Comparison of ENCODE assay signal across 16 cellular contexts in genomic region chr3:188174309-188175044, GRCh38. TPM values are rescaled to one million over a fixed set of nuclear protein-coding genes. Genes with fewer than 3 reads are reported as not detected.
DNase-seq lines count a peak whose midpoint lies in the region; ATAC-seq and TF ChIP-seq lines count a peak whose summit lies in the region.
"Had no signal": no experiment of that assay in that cellular context is flagged by ENCODE, and none has a peak within 500 bp of the region (broad histone marks: within the 10 kb centered on the region; RNA-seq: fewer than 3 reads in every experiment).

No MANE protein-coding gene starts in this region.

- H2AFZ ChIP-seq in PC-9: no peak overlapping the region

- H4K20me1 ChIP-seq in BLaER1 (peaks cover 23% of the 10 kb centered on the region), PC-9 (ENCODE audit: insufficient read depth) (peaks cover 4% of the 10 kb centered on the region; the same call in 1 of the 2 replicates)

- CTCF ChIA-PET in PC-9 (lab: Charles Lee): no interaction called here

- H3K79me2 ChIP-seq in PC-9 (ENCODE audit: low read depth): peaks cover 61% of the 10 kb centered on the region

- H3K9ac ChIP-seq in BLaER1: peak overlapping the region; percentile 8; the same call in 1 of the 2 replicates

- ATAC-seq in memory B cell (ENCODE audit: low read depth) (peak; percentile 39), GM19351 (IDR thresholded peaks at IDR 0.05; ENCODE audit: unreplicated experiment) (no peak), HG02852 (IDR thresholded peaks at IDR 0.05; ENCODE audit: unreplicated experiment) (no peak)
- ATAC-seq: psoas muscle; stimulated activated memory B cell treated with anti-CD40 and anti-IgM and Interleukin-4, amounts not matched to agents 10 μg/mL and 1 μg/mL and 100 μg/mL, for 72 hours had no signal

- H3K36me3 ChIP-seq in BLaER1 (0 out of 2 replicates have a peak, but pooled peaks cover 8% of the 10 kb centered on the region), PC-9 (ENCODE audit: low read depth) (peaks cover 10% of the 10 kb centered on the region; the same call in 1 of the 2 replicates)

- H3K9me2 ChIP-seq in PC-9 (ENCODE audit: insufficient read depth): no peaks in the 10 kb centered on the region

- POLR2A ChIA-PET in PC-9 (lab: Charles Lee; ENCODE audit: unreplicated experiment): no interaction called here

- H3K4me1 ChIP-seq in BLaER1: peaks cover 66% of the 10 kb centered on the region
- peaks cover 46% of the 10 kb centered on the region for H3K4me1 ChIP-seq in PC-9 (replicated peaks; ENCODE audit: insufficient read depth)

- H3K4me3 Mint-ChIP-seq in IgD-negative memory B cell (no peak overlapping the region), memory B cell (no peak overlapping the region)
- no peak overlapping the region for H3K4me3 Mint-ChIP-seq in T-helper 2 cell treated with Interferon-gamma antibody and Interleukin-4, amounts not matched to agents 5 μg/mL and 100 μg/mL, for 36 hours
- H3K4me3 Mint-ChIP-seq: stimulated activated memory B cell treated with anti-CD40 and anti-IgM and Interleukin-4, amounts not matched to agents 10 μg/mL and 1 μg/mL and 100 μg/mL, for 72 hours had no signal

- H3K27ac ChIP-seq in BLaER1 (peak overlapping the region; percentile 48), PC-9 (no peak overlapping the region)
- H3K27ac ChIP-seq: C4-2B, psoas muscle had no signal

- BruUV-seq in PC-9 (replicated peaks; lab: Mats Ljungman, UMichigan): no TSS peak

- peak; percentile 49 for DNase-seq in NOMO-1 treated with DMSO at 0.1 percent for 48 hours (lab: John Stamatoyannopoulos, UW; ENCODE audit: unreplicated experiment)
- DNase-seq in memory B cell (ENCODE audit: low spot score in 2 of 2): no peak
- DNase-seq in PC-9: no peak
- no peak for DNase-seq in T-helper 2 cell treated with Interferon-gamma antibody and Interleukin-4, amounts not matched to agents 5 μg/mL and 100 μg/mL, for 36 hours (ENCODE audit: low spot score)
- DNase-seq: activated CD4-positive, alpha-beta T cell treated with anti-CD3 and anti-CD28 coated beads, Interleukin-2, amount 50 U/mL, for 48 hours; activated effector memory CD4-positive, alpha-beta T cell treated with anti-CD3 and anti-CD28 coated beads, Interleukin-2, amount 50 U/mL, for 16 hours; erythroblast; mesenchymal stem cell; psoas muscle; stimulated activated CD4-positive, alpha-beta T cell treated with anti-CD3 and anti-CD28 coated beads, Interleukin-2, amount 100 ng/mL, for 48 hours had no signal

- H3K4me2 ChIP-seq in BLaER1 (peak overlapping the region; percentile 70), PC-9 (no peak overlapping the region)

- H3K9me3 ChIP-seq in BLaER1: no peaks in the 10 kb centered on the region
- H3K9me3 ChIP-seq in PC-9 (ENCODE audit: insufficient read depth, low read depth): no peaks in the 10 kb centered on the region
- H3K9me3 ChIP-seq: psoas muscle had no signal

- no peak for TF ChIP-seq CTCF in PC-9 (conservative IDR thresholded peaks at IDR 0.05)

- H3K27ac Mint-ChIP-seq in IgD-negative memory B cell: peak overlapping the region in 2 of 3 donors; percentile 7 to 10
- H3K27ac Mint-ChIP-seq in memory B cell: no peak overlapping the region
- no peak overlapping the region for H3K27ac Mint-ChIP-seq in T-helper 2 cell treated with Interferon-gamma antibody and Interleukin-4, amounts not matched to agents 5 μg/mL and 100 μg/mL, for 36 hours
- H3K27ac Mint-ChIP-seq: stimulated activated memory B cell treated with anti-CD40 and anti-IgM and Interleukin-4, amounts not matched to agents 10 μg/mL and 1 μg/mL and 100 μg/mL, for 72 hours had no signal

- H3K4me1 Mint-ChIP-seq in IgD-negative memory B cell: peaks cover 29 to 45% (median 30%) of the 10 kb centered on the region in 3 donors
- H3K4me1 Mint-ChIP-seq in memory B cell: peaks cover 45% of the 10 kb centered on the region
- peaks cover 52% of the 10 kb centered on the region for H3K4me1 Mint-ChIP-seq in T-helper 2 cell treated with Interferon-gamma antibody and Interleukin-4, amounts not matched to agents 5 μg/mL and 100 μg/mL, for 36 hours (ENCODE audit: low read depth)

- H3K4me3 ChIP-seq in BLaER1 (peak overlapping the region; percentile 16; the same call in 1 of the 2 replicates), PC-9 (no peak overlapping the region)
- H3K4me3 ChIP-seq: psoas muscle had no signal

- H3K9me3 Mint-ChIP-seq in IgD-negative memory B cell (no peaks in the 10 kb centered on the region), memory B cell (peaks cover 2% of the 10 kb centered on the region)
- H3K9me3 Mint-ChIP-seq in T-helper 2 cell treated with Interferon-gamma antibody and Interleukin-4, amounts not matched to agents 5 μg/mL and 100 μg/mL, for 36 hours: no peaks in the 10 kb centered on the region
- H3K9me3 Mint-ChIP-seq: stimulated activated memory B cell treated with anti-CD40 and anti-IgM and Interleukin-4, amounts not matched to agents 10 μg/mL and 1 μg/mL and 100 μg/mL, for 72 hours had no signal

- no peaks in the 10 kb centered on the region for H3K27me3 ChIP-seq in BLaER1
- no peaks in the 10 kb centered on the region for H3K27me3 ChIP-seq in PC-9 (ENCODE audit: insufficient read depth, low read depth)

- H3K27me3 Mint-ChIP-seq in IgD-negative memory B cell (no peaks in the 10 kb centered on the region), memory B cell (no peaks in the 10 kb centered on the region)
- H3K27me3 Mint-ChIP-seq in T-helper 2 cell treated with Interferon-gamma antibody and Interleukin-4, amounts not matched to agents 5 μg/mL and 100 μg/mL, for 36 hours (ENCODE audit: low read depth): no peaks in the 10 kb centered on the region
- H3K27me3 Mint-ChIP-seq: stimulated activated memory B cell treated with anti-CD40 and anti-IgM and Interleukin-4, amounts not matched to agents 10 μg/mL and 1 μg/mL and 100 μg/mL, for 72 hours had no signal

- H3K36me3 Mint-ChIP-seq in IgD-negative memory B cell (peaks cover 11% of the 10 kb centered on the region), memory B cell (peaks cover 19% of the 10 kb centered on the region)
- peaks cover 41% of the 10 kb centered on the region for H3K36me3 Mint-ChIP-seq in T-helper 2 cell treated with Interferon-gamma antibody and Interleukin-4, amounts not matched to agents 5 μg/mL and 100 μg/mL, for 36 hours (ENCODE audit: low read depth)

- intact Hi-C loops in PC-9 (cut with micrococcal nuclease; ENCODE audit: unreplicated experiment): loop anchor here (5.0 kb wide), 1 partner anchor 93 kb away; no protein-coding TSS in a partner anchor

- peaks cover 26% of the 10 kb centered on the region for H3F3A ChIP-seq in PC-9 (ENCODE audit: insufficient read depth, low read depth)

RNA-seq across cellular contexts. Expression of gene LPP, which starts 20.5 kb away (rescaled TPM):
- polyA plus RNA-seq in IgD-negative memory B cell: 29.2 TPM
- 113 and 148 TPM in 2 replicates for total RNA-seq in PC-9 (2021)

Comparison
In these comparisons a context has a peak if more than half of its experiments do, and no peak if none do; other contexts are left out.
1. H3K27ac Mint-ChIP-seq: peak in IgD-negative memory B cell (2 of 3); none in memory B cell (single experiment) and T-helper 2 cell treated with Interferon-gamma antibody and Interleukin-4, amounts not matched to agents 5 μg/mL and 100 μg/mL, for 36 hours (single experiment).